ENCODE assay signal across 1 cellular context in the genomic region with DNA sequence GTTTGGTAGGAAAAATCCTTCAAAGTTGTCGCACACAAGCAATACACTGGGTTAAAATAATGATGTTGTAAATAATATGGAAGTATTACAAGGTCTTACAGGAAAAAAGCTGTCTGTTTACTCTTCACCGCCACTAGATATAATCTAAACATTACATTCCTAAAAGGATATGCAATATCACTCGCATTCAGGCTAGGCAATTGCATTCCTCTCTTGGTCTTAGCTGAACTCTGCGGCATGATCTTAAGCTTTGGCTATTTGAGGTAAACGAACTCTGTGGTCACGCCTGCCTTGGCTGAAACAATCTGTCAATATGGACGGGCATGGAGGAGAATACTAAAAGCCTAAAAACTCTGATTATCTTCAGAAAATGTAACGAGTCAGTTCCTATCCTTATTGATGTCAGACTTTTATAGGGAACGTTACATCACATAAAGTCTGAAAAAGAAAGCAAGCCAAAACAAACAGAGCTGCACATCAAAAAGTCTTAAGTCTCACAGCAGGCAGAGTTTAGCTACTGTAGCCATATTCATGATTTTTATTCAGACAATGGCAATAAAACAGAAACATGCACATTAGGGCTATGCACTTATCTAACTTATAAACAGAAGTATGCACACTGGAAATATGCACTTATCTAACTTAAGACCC.
TF ChIP-seq lines count a peak whose summit lies in the region.

No MANE protein-coding gene starts in this region.

TF ChIP-seq in HEK293, 187 proteins besides CTCF, POLR2A, EP300 and RAD21 (continued from another document):
- TF ChIP-seq, protein P1, sequence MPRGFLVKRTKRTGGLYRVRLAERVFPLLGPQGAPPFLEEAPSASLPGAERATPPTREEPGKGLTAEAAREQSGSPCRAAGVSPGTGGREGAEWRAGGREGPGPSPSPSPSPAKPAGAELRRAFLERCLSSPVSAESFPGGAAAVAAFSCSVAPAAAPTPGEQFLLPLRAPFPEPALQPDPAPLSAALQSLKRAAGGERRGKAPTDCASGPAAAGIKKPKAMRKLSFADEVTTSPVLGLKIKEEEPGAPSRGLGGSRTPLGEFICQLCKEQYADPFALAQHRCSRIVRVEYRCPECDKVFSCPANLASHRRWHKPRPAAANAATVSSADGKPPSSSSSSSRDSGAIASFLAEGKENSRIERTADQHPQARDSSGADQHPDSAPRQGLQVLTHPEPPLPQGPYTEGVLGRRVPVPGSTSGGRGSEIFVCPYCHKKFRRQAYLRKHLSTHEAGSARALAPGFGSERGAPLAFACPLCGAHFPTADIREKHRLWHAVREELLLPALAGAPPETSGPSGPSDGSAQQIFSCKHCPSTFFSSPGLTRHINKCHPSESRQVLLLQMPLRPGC (tag by site-specific recombination; IDR thresholded peaks at IDR 0.05): peak; percentile 85
- TF ChIP-seq ZNF311 (tag by site-specific recombination; IDR thresholded peaks at IDR 0.05; ENCODE audit: borderline replicate concordance): no peak
- TF ChIP-seq TRIM28 (IDR thresholded peaks at IDR 0.05; ENCODE audit: borderline replicate concordance, low read length): peak; percentile 92
- peak; percentile 73 for TF ChIP-seq ZFP69B (tag by site-specific recombination; IDR thresholded peaks at IDR 0.05)
